Comparison of ENCODE assay signal across 1 cellular context in the genomic region with DNA sequence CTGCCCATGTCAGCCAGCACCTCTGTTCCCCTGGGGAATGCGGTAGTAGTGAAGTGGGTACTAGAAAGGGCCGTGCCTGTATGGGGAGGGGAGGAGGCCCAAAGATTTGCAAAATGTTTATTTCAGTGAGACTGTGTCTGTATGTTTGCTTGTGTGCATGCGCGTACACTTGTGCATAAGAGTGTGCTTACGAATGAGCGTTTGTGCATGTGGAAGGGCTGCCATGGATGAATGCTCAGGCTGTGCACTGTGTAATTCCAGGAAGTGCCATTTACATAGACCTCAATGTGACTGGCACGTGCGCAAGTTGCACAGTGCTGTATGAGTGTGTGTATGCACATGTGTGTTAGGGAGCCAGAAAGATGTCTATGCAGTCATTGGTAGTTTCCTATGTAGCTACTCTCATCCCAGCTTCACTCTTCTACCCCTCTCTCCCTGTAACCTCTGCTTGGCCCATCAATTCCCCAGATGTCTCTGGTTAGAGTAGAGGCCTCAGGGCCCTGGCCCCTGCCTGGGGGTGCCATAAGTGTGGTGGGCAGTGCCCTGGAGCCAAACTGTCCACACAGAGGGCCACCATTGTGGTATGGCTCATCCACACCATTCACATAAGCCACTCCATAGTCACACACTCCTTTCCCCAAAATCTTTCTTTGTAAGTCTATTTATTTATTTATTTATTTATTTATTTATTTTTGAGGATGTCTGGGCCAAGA.
TF ChIP-seq lines count a peak whose summit lies in the region.

No MANE protein-coding gene starts in this region.

TF ChIP-seq in HepG2, 621 proteins besides CTCF, POLR2A, EP300 and RAD21 (continued from another document):
- TF ChIP-seq DNMT1 (CRISPR knock-in tag; IDR thresholded peaks at IDR 0.05), result 0 out of 2 replicates have a peak, but pooled peaks have one; percentile 44
- TF ChIP-seq ZNF639 (CRISPR knock-in tag; conservative IDR thresholded peaks at IDR 0.05), result no peak
- TF ChIP-seq KLF6 (CRISPR knock-in tag; IDR thresholded peaks at IDR 0.05), result no peak
- TF ChIP-seq ZNF619 (CRISPR knock-in tag; IDR thresholded peaks at IDR 0.05), result 0 out of 2 replicates have a peak, but pooled peaks have one; percentile 72
- TF ChIP-seq ZBTB38 (CRISPR knock-in tag; IDR thresholded peaks at IDR 0.05), result peak; percentile 89; the same call in 1 of the 2 replicates
- no peak for TF ChIP-seq RBFOX2 (IDR thresholded peaks at IDR 0.05; ENCODE audit: low read depth, low read length)
- 0 out of 2 replicates have a peak, but pooled peaks have one; percentile 5 for TF ChIP-seq ZNF691 (CRISPR knock-in tag; IDR thresholded peaks at IDR 0.05; ENCODE audit: borderline replicate concordance, low read depth)
- TF ChIP-seq HMG20A (CRISPR knock-in tag; IDR thresholded peaks at IDR 0.05; ENCODE audit: borderline replicate concordance), result no peak
- TF ChIP-seq ZNF775 (CRISPR knock-in tag; IDR thresholded peaks at IDR 0.05; ENCODE audit: borderline replicate concordance), result 0 out of 2 replicates have a peak, but pooled peaks have one; percentile 6
- TF ChIP-seq ZBTB21 (CRISPR knock-in tag; IDR thresholded peaks at IDR 0.05), result no peak
- no peak for TF ChIP-seq ZHX1 (CRISPR knock-in tag; IDR thresholded peaks at IDR 0.05; ENCODE audit: low read depth)
- no peak for TF ChIP-seq ZNF260 (CRISPR knock-in tag; IDR thresholded peaks at IDR 0.05; ENCODE audit: borderline replicate concordance, low read depth)
- no peak for TF ChIP-seq MYC (CRISPR knock-in tag; IDR thresholded peaks at IDR 0.05; ENCODE audit: borderline replicate concordance)
- TF ChIP-seq TGIF2 (CRISPR knock-in tag; IDR thresholded peaks at IDR 0.05), result no peak
- TF ChIP-seq ZNF280D (CRISPR knock-in tag; IDR thresholded peaks at IDR 0.05), result 0 out of 2 replicates have a peak, but pooled peaks have one; percentile 58
